1 cellular context compared by ENCODE assay signal in genomic region chr10:62903828-62904227, GRCh38.
TF ChIP-seq lines count a peak whose summit lies in the region.

No MANE protein-coding gene starts in this region.

TF ChIP-seq in K562, 482 proteins besides CTCF, POLR2A, EP300 and RAD21 (continued from another document):
- TF ChIP-seq CCNT2 (IDR thresholded peaks at IDR 0.05; ENCODE audit: borderline replicate concordance, extremely low read depth, insufficient read length, low read depth, low read length) (no peak), RCOR1 (IDR thresholded peaks at IDR 0.05; ENCODE audit: borderline replicate concordance in 1 of 2, low read depth in 2 of 2, low read length in 2 of 2) (0 out of 4 replicates have a peak, but pooled peaks of 1 of the 2 experiments have one; percentile 17)
